ENCODE assay signal across 9 cellular contexts in the genomic region with DNA sequence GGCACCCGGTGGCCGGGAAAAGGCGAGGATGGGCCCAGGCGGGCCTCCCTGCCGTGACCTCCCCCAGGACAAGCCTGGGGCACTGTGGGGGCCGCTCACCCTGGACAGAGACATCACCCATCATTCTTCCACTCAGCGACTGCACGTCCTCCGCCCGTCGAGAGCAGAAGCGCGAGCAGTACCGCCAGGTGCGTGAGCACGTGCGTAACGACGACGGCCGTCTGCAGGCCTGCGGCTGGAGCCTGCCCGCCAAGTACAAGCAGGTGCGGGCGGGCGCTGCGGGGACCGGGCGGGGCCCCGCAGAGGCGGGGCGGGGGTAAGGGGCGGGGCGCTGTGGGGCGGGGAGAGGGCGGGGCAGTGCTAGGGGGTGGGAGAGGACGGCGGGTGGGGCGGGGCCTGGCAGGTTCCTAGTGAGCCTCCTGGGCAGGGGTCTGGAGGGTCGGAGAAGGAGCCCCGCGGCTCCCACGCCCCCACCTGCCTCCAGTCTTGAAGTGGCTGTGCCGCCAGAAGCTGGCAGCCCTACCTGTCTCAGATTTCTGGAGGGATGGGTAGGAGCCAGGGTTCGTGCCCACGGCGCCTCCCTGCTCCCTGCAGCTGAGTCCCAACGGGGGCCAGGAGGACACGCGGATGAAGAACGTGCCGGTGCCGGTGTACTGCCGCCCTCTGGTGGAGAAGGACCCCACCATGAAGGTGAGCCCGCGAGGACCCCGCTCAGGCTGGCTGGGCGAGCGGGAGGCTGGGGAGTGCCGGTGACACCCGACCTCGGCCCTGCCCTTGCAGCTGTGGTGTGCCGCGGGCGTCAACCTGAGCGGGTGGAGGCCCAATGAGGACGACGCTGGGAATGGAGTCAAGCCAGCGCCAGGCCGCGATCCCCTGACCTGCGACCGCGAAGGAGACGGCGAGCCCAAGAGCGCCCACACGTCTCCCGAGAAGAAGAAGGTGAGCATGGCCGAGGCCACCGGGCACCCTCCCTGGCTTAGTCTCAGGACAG. TPM values are rescaled to one million over a fixed set of nuclear protein-coding genes. Genes with fewer than 3 reads are reported as not detected.
DNase-seq lines count a peak whose midpoint lies in the region; ATAC-seq and TF ChIP-seq lines count a peak whose summit lies in the region.
"Had no signal": no experiment of that assay in that cellular context is flagged by ENCODE, and none has a peak within 500 bp of the region (broad histone marks: within the 10 kb centered on the region; RNA-seq: fewer than 3 reads in every experiment).

No MANE protein-coding gene starts in this region.

- DNase-seq in MCF 10A (ENCODE audit: unreplicated experiment), result no peak
- DNase-seq in breast epithelium (ENCODE audit: low spot score in 2 of 2), result no peak
- DNase-seq in adrenal gland, result peak in 1 of 7 donors; percentile 36
- DNase-seq in left ventricle myocardium inferior, result no peak
- no peak for DNase-seq in tibial nerve (ENCODE audit: low spot score in 2 of 2)
- no peak for DNase-seq in DMS79 treated with DMSO at 0.1 percent for 48 hours (lab: John Stamatoyannopoulos, UW)
- DNase-seq: CD4-positive, CD25-positive, alpha-beta regulatory T cell had no signal

- H3K27me3 Mint-ChIP-seq in MCF 10A (ENCODE audit: insufficient read depth, unreplicated experiment), result no peaks in the 10 kb centered on the region
- H3K27me3 Mint-ChIP-seq: CD4-positive, CD25-positive, alpha-beta regulatory T cell had no signal

- POLR2A ChIA-PET in MCF 10A (lab: Yijun Ruan, JAX), result interaction anchor here (0.6 to 1.8 kb wide), 2 partner anchors 9 to 56 kb away, joined by 5 read pairs; partner anchors contain the start of genes EME2 and MRPS34

- H3K36me3 Mint-ChIP-seq in MCF 10A (ENCODE audit: insufficient read depth, unreplicated experiment), result peaks cover 61% of the 10 kb centered on the region

- peaks cover 5% of the 10 kb centered on the region for H3K36me3 ChIP-seq in breast epithelium
- H3K36me3 ChIP-seq in adrenal gland (replicated peaks in 1 of 2), result peaks cover 0 to 81% of the 10 kb centered on the region in 2 donors
- H3K36me3 ChIP-seq in left ventricle myocardium inferior, result peaks cover 90% of the 10 kb centered on the region
- H3K36me3 ChIP-seq in tibial nerve, result peaks cover 2 to 100% (median 30%) of the 10 kb centered on the region in 3 donors

- H3K4me3 Mint-ChIP-seq in MCF 10A (ENCODE audit: unreplicated experiment), result no peak overlapping the region
- H3K4me3 Mint-ChIP-seq: CD4-positive, CD25-positive, alpha-beta regulatory T cell had no signal

- no peak overlapping the region for H3K27ac Mint-ChIP-seq in MCF 10A (ENCODE audit: low read depth, unreplicated experiment)
- H3K27ac Mint-ChIP-seq: CD4-positive, CD25-positive, alpha-beta regulatory T cell had no signal

- CTCF ChIA-PET in MCF 10A (lab: Yijun Ruan, JAX), result interaction anchor here (0.6 to 1.6 kb wide), 5 partner anchors 13 to 74 kb away, joined by 3 read pairs; no protein-coding TSS in a partner anchor

- H3K27ac ChIP-seq in breast epithelium, result no peak overlapping the region
- H3K27ac ChIP-seq in adrenal gland, result peak overlapping the region in 1 of 5 donors; percentile 1
- H3K27ac ChIP-seq in left ventricle myocardium inferior (replicated peaks), result no peak overlapping the region
- H3K27ac ChIP-seq in tibial nerve, result no peak overlapping the region

- no peaks in the 10 kb centered on the region for H3K4me1 Mint-ChIP-seq in MCF 10A (ENCODE audit: insufficient read depth, unreplicated experiment)
- H3K4me1 Mint-ChIP-seq: CD4-positive, CD25-positive, alpha-beta regulatory T cell had no signal

- TF ChIP-seq CTCF in MCF 10A (IDR thresholded peaks at IDR 0.05; ENCODE audit: unreplicated experiment) (peak; percentile 33), breast epithelium (IDR thresholded peaks at IDR 0.05) (no peak), adrenal gland (IDR thresholded peaks at IDR 0.05) (peak in 4 of 6 experiments; percentile 9 to 43 (median 26)), left ventricle myocardium inferior (IDR thresholded peaks at IDR 0.05; ENCODE audit: borderline replicate concordance) (peak; percentile 40), tibial nerve (IDR thresholded peaks at IDR 0.05) (peak in 4 of 5 experiments; percentile 9 to 38 (median 30))

- H3K4me1 ChIP-seq in breast epithelium (no peaks in the 10 kb centered on the region), adrenal gland (replicated peaks in 1 of 2) (no peaks in the 10 kb centered on the region), left ventricle myocardium inferior (no peaks in the 10 kb centered on the region), tibial nerve (peaks cover 0 to 14% (median 0%) of the 10 kb centered on the region in 4 donors)

- no peak for TF ChIP-seq POLR2A in breast epithelium (IDR thresholded peaks at IDR 0.05)
- TF ChIP-seq POLR2A in adrenal gland (IDR thresholded peaks at IDR 0.05), result no peak
- TF ChIP-seq POLR2A in tibial nerve (IDR thresholded peaks at IDR 0.05), result no peak

- H3K9me3 Mint-ChIP-seq in MCF 10A (ENCODE audit: unreplicated experiment), result no peaks in the 10 kb centered on the region

- no peaks in the 10 kb centered on the region for H3K27me3 ChIP-seq in breast epithelium
- H3K27me3 ChIP-seq in adrenal gland, result no peaks in the 10 kb centered on the region
- H3K27me3 ChIP-seq in left ventricle myocardium inferior (ENCODE audit: low read depth), result no peaks in the 10 kb centered on the region
- no peaks in the 10 kb centered on the region for H3K27me3 ChIP-seq in tibial nerve

- ATAC-seq in HG03439 (IDR thresholded peaks at IDR 0.05; ENCODE audit: unreplicated experiment) (no peak), GM18870 (IDR thresholded peaks at IDR 0.05; ENCODE audit: unreplicated experiment) (no peak)

- WGBS in adrenal gland, 4 donors, result 73 to 87% (median 75%) methylated on average over 21 to 81 of the region's 81 CpGs
- WGBS in tibial nerve, 2 donors, result 71 to 84% methylated on average over 50 to 52 of the region's 81 CpGs

- no TSS peak for BruUV-seq in MCF 10A (replicated peaks; lab: Mats Ljungman, UMichigan)

- H3K4me3 ChIP-seq in breast epithelium (no peak overlapping the region), adrenal gland (no peak overlapping the region), left ventricle myocardium inferior (no peak overlapping the region), tibial nerve (no peak overlapping the region)

- H3K9me3 ChIP-seq in breast epithelium (no peaks in the 10 kb centered on the region), adrenal gland (replicated peaks in 1 of 3) (no peaks in the 10 kb centered on the region), left ventricle myocardium inferior (replicated peaks) (no peaks in the 10 kb centered on the region), tibial nerve (no peaks in the 10 kb centered on the region)

- no peak for TF ChIP-seq EP300 in tibial nerve (IDR thresholded peaks at IDR 0.05)

- intact Hi-C loops in MCF 10A (cut with micrococcal nuclease) (no loop called here), breast epithelium (cut with DNase I; ENCODE audit: low total_unique reads) (no loop called here), adrenal gland (cut with DNase I) (no loop called here), left ventricle myocardium inferior (cut with micrococcal nuclease) (no loop called here)

RNA-seq across cellular contexts. Expression of gene NME3, which starts 7.5 kb away (rescaled TPM):
- total RNA-seq in MCF 10A (2022) (44.0 and 44.8 TPM in 2 replicates), breast epithelium (100 to 1,000 TPM in 2 of 3 donors, 10 to 100 TPM in 1; 86.6 to 119 (median 115) TPM), adrenal gland (100 to 1,000 TPM in 7 of 8 donors, 10 to 100 TPM in 1; 82.5 to 319 (median 181) TPM), left ventricle myocardium inferior (37.0 TPM), tibial nerve (100 to 1,000 TPM; 113 to 198 (median 128) TPM)
- polyA plus RNA-seq in adrenal gland, result 1,000 to 10,000 TPM in 1 of 3 donors, 100 to 1,000 TPM in 1, under 1 TPM in 1; 0.95 to 1,073 (median 860) TPM

RNA-seq across cellular contexts. Expression of gene EME2, which starts 8.8 kb away (rescaled TPM):
- total RNA-seq in MCF 10A (2022), result 20.6 TPM in 2 replicates
- 10 to 100 TPM in 2 of 3 donors, 1 to 10 TPM in 1; 4.6 to 17.4 (median 14.0) TPM for total RNA-seq in breast epithelium
- total RNA-seq in adrenal gland, result 10 to 100 TPM in 5 of 8 donors, 1 to 10 TPM in 3; 5.7 to 30.6 (median 19.2) TPM
- 10 to 100 TPM in 2 of 3 donors, 1 to 10 TPM in 1; 1.8 to 90.7 (median 38.0) TPM for polyA plus RNA-seq in adrenal gland
- total RNA-seq in left ventricle myocardium inferior, result 7.4 TPM
- 10 to 100 TPM; 13.2 to 41.4 (median 17.7) TPM for total RNA-seq in tibial nerve

RNA-seq across cellular contexts. Expression of gene MRPS34, which starts 9.1 kb away (rescaled TPM):
- total RNA-seq in MCF 10A (2022), result 82.2 and 102 TPM in 2 replicates
- total RNA-seq in breast epithelium, result 10 to 100 TPM; 85.9 to 95.4 (median 87.8) TPM
- 100 to 1,000 TPM; 138 to 226 (median 154) TPM for total RNA-seq in adrenal gland
- 100 to 1,000 TPM in 1 of 3 donors, 10 to 100 TPM in 2; 84.3 to 113 (median 95.6) TPM for polyA plus RNA-seq in adrenal gland
- total RNA-seq in left ventricle myocardium inferior, result 78.0 TPM
- total RNA-seq in tibial nerve, result 100 to 1,000 TPM in 1 of 4 donors, 10 to 100 TPM in 3; 58.1 to 121 (median 81.0) TPM

RNA-seq across cellular contexts. Expression of gene SPSB3, which starts 18.6 kb away (rescaled TPM):
- total RNA-seq in MCF 10A (2022) (21.6 and 22.2 TPM in 2 replicates), breast epithelium (100 to 1,000 TPM in 1 of 3 donors, 10 to 100 TPM in 2; 84.9 to 107 (median 88.5) TPM), adrenal gland (100 to 1,000 TPM in 5 of 8 donors, 10 to 100 TPM in 3; 47.7 to 158 (median 107) TPM), left ventricle myocardium inferior (36.8 TPM), tibial nerve (100 to 1,000 TPM in 3 of 4 donors, 10 to 100 TPM in 1; 90.7 to 122 (median 112) TPM)
- 100 to 1,000 TPM in 2 of 3 donors, 1 to 10 TPM in 1; 8.3 to 297 (median 238) TPM for polyA plus RNA-seq in adrenal gland

RNA-seq across cellular contexts. Expression of gene NUBP2, which starts 18.9 kb away (rescaled TPM):
- 71.3 and 73.9 TPM in 2 replicates for total RNA-seq in MCF 10A (2022)
- total RNA-seq in breast epithelium, result 10 to 100 TPM; 61.6 to 82.6 (median 80.3) TPM
- total RNA-seq in adrenal gland, result 100 to 1,000 TPM in 4 of 8 donors, 10 to 100 TPM in 4; 51.3 to 252 (median 90.7) TPM
- 10 to 100 TPM in 2 of 3 donors, 1 to 10 TPM in 1; 3.0 to 84.8 (median 78.6) TPM for polyA plus RNA-seq in adrenal gland
- 36.2 TPM for total RNA-seq in left ventricle myocardium inferior
- total RNA-seq in tibial nerve, result 10 to 100 TPM; 73.5 to 93.9 (median 87.4) TPM

Comparison
In these comparisons a context has a peak if more than half of its experiments do, and no peak if none do; other contexts are left out.
1. CTCF ChIP-seq: peak in MCF 10A (single experiment), adrenal gland (4 of 6), left ventricle myocardium inferior (single experiment) and tibial nerve (4 of 5); none in breast epithelium (0 of 3).